Comparison of ENCODE assay signal across 8 cellular contexts in the genomic region with DNA sequence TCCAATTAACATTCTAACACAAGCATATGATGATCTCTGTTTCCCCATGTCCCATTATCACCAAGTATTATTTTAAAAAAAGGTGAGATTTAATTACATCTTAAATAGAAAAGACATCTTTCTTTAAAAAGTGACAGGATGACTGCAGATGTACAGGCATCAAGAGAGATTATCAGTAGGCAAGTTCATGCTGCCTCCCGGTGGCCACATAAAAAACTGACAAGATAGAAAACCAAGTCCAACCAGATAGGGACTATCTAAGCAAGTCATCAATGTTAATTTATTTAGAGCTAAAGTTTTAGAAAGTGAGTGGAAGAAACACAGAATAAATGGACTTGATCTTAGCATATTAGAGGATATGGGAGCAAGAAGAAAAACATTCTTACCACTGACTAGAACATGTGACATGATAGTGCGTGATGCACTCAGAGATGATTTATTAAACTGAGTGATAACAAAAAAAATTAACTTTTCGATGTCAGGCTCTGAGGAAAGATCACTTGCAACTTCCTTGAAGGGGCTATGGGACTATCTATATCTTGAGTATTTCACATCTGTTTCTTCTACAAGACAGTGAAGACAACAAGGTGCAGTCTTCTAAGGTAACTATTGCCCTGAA. TPM values are rescaled to one million over a fixed set of nuclear protein-coding genes. Genes with fewer than 3 reads are reported as not detected.
A peak's percentile ranks its signal among the peaks of the same experiment; 100 is the strongest.
DNase-seq lines count a peak whose midpoint lies in the region; ATAC-seq and TF ChIP-seq lines count a peak whose summit lies in the region.

No MANE protein-coding gene starts in this region.

- no peaks in the 10 kb centered on the region for H3K9me3 ChIP-seq in Panc1 (ENCODE audit: control insufficient read depth, insufficient read depth, low read depth, low read length)

- in situ Hi-C loops in Panc1 (cut with HindIII; ENCODE audit: low pct_unique_long_range_greater_than_20kb, low sequenced_read_pairs): no loop called here

- H3K4me1 ChIP-seq in Panc1 (ENCODE audit: control insufficient read depth, insufficient read depth, low read length): no peaks in the 10 kb centered on the region

- H3K36me3 ChIP-seq in Panc1 (ENCODE audit: control insufficient read depth, insufficient read depth, low read length): no peaks in the 10 kb centered on the region

- no peaks in the 10 kb centered on the region for H3K36me3 Mint-ChIP-seq in activated CD4-positive, alpha-beta T cell treated with anti-CD3 and anti-CD28 coated beads, Interleukin-2, amount 10 ng/mL, durations not matched to agents 24 days and 14 days (ENCODE audit: low read depth)
- H3K36me3 Mint-ChIP-seq in osteocyte (ENCODE audit: unreplicated experiment): no peaks in the 10 kb centered on the region

- intact Hi-C loops in activated CD4-positive, alpha-beta T cell treated with anti-CD3 and anti-CD28 coated beads, Interleukin-2, amount 10 ng/mL, durations not matched to agents 24 days and 14 days (cut with micrococcal nuclease): loop anchor here (1.0 kb wide), 2 partner anchors 75 to 457 kb away; no protein-coding TSS in a partner anchor
- intact Hi-C loops in Panc1 (cut with micrococcal nuclease; ENCODE audit: unreplicated experiment): loop anchor here (1.0 to 2.0 kb wide), 2 partner anchors 75 to 458 kb away; no protein-coding TSS in a partner anchor

- no peaks in the 10 kb centered on the region for H3K4me1 Mint-ChIP-seq in activated CD4-positive, alpha-beta T cell treated with anti-CD3 and anti-CD28 coated beads, Interleukin-2, amount 10 ng/mL, durations not matched to agents 24 days and 14 days
- H3K4me1 Mint-ChIP-seq in osteocyte (ENCODE audit: unreplicated experiment): no peaks in the 10 kb centered on the region

- H3K27ac ChIP-seq in Panc1 (ENCODE audit: low read length): no peak overlapping the region

- ATAC-seq in HG03378 (IDR thresholded peaks at IDR 0.05; ENCODE audit: unreplicated experiment) (peak; percentile 79), Panc1 (peak; percentile 83; the same call in 1 of the 2 replicates), HG02623 (IDR thresholded peaks at IDR 0.05; ENCODE audit: unreplicated experiment) (no peak)

- no TSS peak for BruUV-seq in Panc1 (replicated peaks; lab: Mats Ljungman, UMichigan)

- CTCF ChIA-PET in Panc1 (lab: Charles Lee): no interaction called here

- no peaks in the 10 kb centered on the region for H3K27me3 ChIP-seq in Panc1 (ENCODE audit: control insufficient read depth, insufficient read depth, low read length)

- H3K4me3 Mint-ChIP-seq in activated CD4-positive, alpha-beta T cell treated with anti-CD3 and anti-CD28 coated beads, Interleukin-2, amount 10 ng/mL, durations not matched to agents 24 days and 14 days: no peak overlapping the region
- H3K4me3 Mint-ChIP-seq in osteocyte (ENCODE audit: unreplicated experiment): no peak overlapping the region

- POLR2A ChIA-PET in Panc1 (lab: Charles Lee): no interaction called here

- no peak overlapping the region for H3K4me3 ChIP-seq in Panc1 (ENCODE audit: low read depth in 2 of 2, low read length in 2 of 2)

- peak; percentile 59 for DNase-seq in activated CD4-positive, alpha-beta T cell treated with anti-CD3 and anti-CD28 coated beads, Interleukin-2, amount 10 ng/mL, durations not matched to agents 24 days and 14 days
- DNase-seq in activated CD4-positive, alpha-beta T cell treated with anti-CD3 and anti-CD28 coated beads, Interleukin-2, amount 50 U/mL, for 4 hours: no peak
- peak; percentile 7 for DNase-seq in Panc1 (ENCODE audit: low read depth, low spot score)
- peak; percentile 14 for DNase-seq in fibroblast of gingiva (ENCODE audit: low read depth)
- no peak for DNase-seq in osteocyte (ENCODE audit: extremely low spot score, unreplicated experiment)
- no peak for DNase-seq in GF-D8 (lab: John Stamatoyannopoulos, UW)

- peaks cover 2% of the 10 kb centered on the region for H3K27me3 Mint-ChIP-seq in activated CD4-positive, alpha-beta T cell treated with anti-CD3 and anti-CD28 coated beads, Interleukin-2, amount 10 ng/mL, durations not matched to agents 24 days and 14 days
- H3K27me3 Mint-ChIP-seq in osteocyte (ENCODE audit: unreplicated experiment): peaks cover 47% of the 10 kb centered on the region

- H3K9me3 Mint-ChIP-seq in activated CD4-positive, alpha-beta T cell treated with anti-CD3 and anti-CD28 coated beads, Interleukin-2, amount 10 ng/mL, durations not matched to agents 24 days and 14 days: no peaks in the 10 kb centered on the region
- H3K9me3 Mint-ChIP-seq in osteocyte (ENCODE audit: unreplicated experiment): no peaks in the 10 kb centered on the region

- TF ChIP-seq CTCF in Panc1 (IDR thresholded peaks at IDR 0.05): peak; percentile 54; the same call in 1 of the 2 replicates
- peak; percentile 68 for TF ChIP-seq CTCF in osteocyte (IDR thresholded peaks at IDR 0.05)

- no peak overlapping the region for H3K27ac Mint-ChIP-seq in activated CD4-positive, alpha-beta T cell treated with anti-CD3 and anti-CD28 coated beads, Interleukin-2, amount 10 ng/mL, durations not matched to agents 24 days and 14 days
- no peak overlapping the region for H3K27ac Mint-ChIP-seq in osteocyte (ENCODE audit: unreplicated experiment)

RNA-seq across cellular contexts. Expression of gene TDRD15, which starts 5.4 kb away (rescaled TPM):
- total RNA-seq in activated CD4-positive, alpha-beta T cell treated with anti-CD3 and anti-CD28 coated beads, Interleukin-2, amount 10 ng/mL, durations not matched to agents 24 days and 14 days: not detected in 2 replicates
- total RNA-seq in Panc1 (2021; ENCODE audit: unreplicated experiment) (not detected), osteocyte (not detected in 2 replicates)
- polyA plus RNA-seq in Panc1 (2012; ENCODE audit: insufficient read length): not detected

Comparison
In these comparisons a context has a peak if more than half of its experiments do, and no peak if none do; other contexts are left out.
1. DNase-seq: peak in activated CD4-positive, alpha-beta T cell treated with anti-CD3 and anti-CD28 coated beads, Interleukin-2, amount 10 ng/mL, durations not matched to agents 24 days and 14 days (single experiment), Panc1 (single experiment) and fibroblast of gingiva (single experiment); none in activated CD4-positive, alpha-beta T cell treated with anti-CD3 and anti-CD28 coated beads, Interleukin-2, amount 50 U/mL, for 4 hours (0 of 2), osteocyte (single experiment) and GF-D8 (single experiment).